In the genomic region with DNA sequence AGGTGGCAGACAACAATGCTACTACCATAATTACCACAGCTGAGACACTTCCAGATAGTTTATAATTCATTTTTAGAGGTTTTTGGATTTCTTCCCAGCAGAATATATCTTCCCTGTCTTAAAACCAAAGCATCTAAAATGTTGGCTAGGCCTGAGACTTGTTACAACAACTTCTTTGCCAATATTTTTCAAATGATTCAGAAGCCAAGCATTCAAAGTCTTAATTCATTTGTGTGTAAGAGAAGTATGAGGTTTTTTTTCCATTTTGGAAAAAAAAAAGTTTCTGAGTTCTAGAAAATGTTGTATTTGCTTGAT, we compare ENCODE assay signal across 11 cellular contexts. TPM values are rescaled to one million over a fixed set of nuclear protein-coding genes. Genes with fewer than 3 reads are reported as not detected.
DNase-seq lines count a peak whose midpoint lies in the region; ATAC-seq and TF ChIP-seq lines count a peak whose summit lies in the region.
"Had no signal": no experiment of that assay in that cellular context is flagged by ENCODE, and none has a peak within 500 bp of the region (broad histone marks: within the 10 kb centered on the region; RNA-seq: fewer than 3 reads in every experiment).

No MANE protein-coding gene starts in this region.

- H3K4me3 ChIP-seq in AG10803 (ENCODE audit: low read length) (no peak overlapping the region), MG63 (no peak overlapping the region)

- no peaks in the 10 kb centered on the region for H3K4me1 Mint-ChIP-seq in activated naive CD8-positive, alpha-beta T cell treated with anti-CD3 and anti-CD28 coated beads, Interleukin-2, amount 50 U/mL, for 24 hours

- no peaks in the 10 kb centered on the region for H3K9me3 Mint-ChIP-seq in activated naive CD8-positive, alpha-beta T cell treated with anti-CD3 and anti-CD28 coated beads, Interleukin-2, amount 50 U/mL, for 24 hours
- H3K9me3 Mint-ChIP-seq: WTC11 had no signal

- H3K36me3 Mint-ChIP-seq in activated naive CD8-positive, alpha-beta T cell treated with anti-CD3 and anti-CD28 coated beads, Interleukin-2, amount 50 U/mL, for 24 hours (ENCODE audit: low read depth) = no peaks in the 10 kb centered on the region

- no peak overlapping the region for H3K4me3 Mint-ChIP-seq in activated naive CD8-positive, alpha-beta T cell treated with anti-CD3 and anti-CD28 coated beads, Interleukin-2, amount 50 U/mL, for 24 hours
- H3K4me3 Mint-ChIP-seq: WTC11 had no signal

- DNase-seq in AG10803 (ENCODE audit: low read depth) (peak; percentile 88), amniotic epithelial cell (ENCODE audit: low read depth) (peak; percentile 91), fibroblast of the conjunctiva (ENCODE audit: low read depth) (peak; percentile 71), renal cortical epithelial cell (ENCODE audit: low read depth) (peak; percentile 90), MG63 (no peak), GF-D8 (lab: John Stamatoyannopoulos, UW) (no peak)
- no peak for DNase-seq in activated naive CD8-positive, alpha-beta T cell treated with anti-CD3 and anti-CD28 coated beads, Interleukin-2, amount 50 U/mL, for 24 hours
- DNase-seq: NCI-H524, SHP77 had no signal

- no peaks in the 10 kb centered on the region for H3K27me3 Mint-ChIP-seq in activated naive CD8-positive, alpha-beta T cell treated with anti-CD3 and anti-CD28 coated beads, Interleukin-2, amount 50 U/mL, for 24 hours

- no peaks in the 10 kb centered on the region for H3K27me3 ChIP-seq in MG63

- H3K27ac Mint-ChIP-seq in activated naive CD8-positive, alpha-beta T cell treated with anti-CD3 and anti-CD28 coated beads, Interleukin-2, amount 50 U/mL, for 24 hours = no peak overlapping the region
- H3K27ac Mint-ChIP-seq: WTC11 had no signal

- H3K9me3 ChIP-seq in MG63 = no peaks in the 10 kb centered on the region

- TF ChIP-seq CTCF in AG10803 (conservative IDR thresholded peaks at IDR 0.05; ENCODE audit: low read length) = no peak

- no peaks in the 10 kb centered on the region for H3K36me3 ChIP-seq in MG63

- ATAC-seq in activated naive CD8-positive, alpha-beta T cell treated with anti-CD3 and anti-CD28 coated beads, Interleukin-2, amount 50 U/mL, for 24 hours = no peak
- ATAC-seq in HG02885 (IDR thresholded peaks at IDR 0.05; ENCODE audit: poor library complexity, unreplicated experiment) = no peak
- ATAC-seq: WTC11 had no signal

RNA-seq across cellular contexts. Expression of gene LAMA1, which starts 32.9 kb away (rescaled TPM):
- 2.3 and 4.3 TPM in 2 replicates for total RNA-seq in renal cortical epithelial cell
- 1.1 and 1.6 TPM in 2 replicates for total RNA-seq in MG63 (2014; rRNA removed; shearing (Covaris generic); ENCODE audit: low replicate concordance)

Comparison
In these comparisons a context has a peak if more than half of its experiments do, and no peak if none do; other contexts are left out.
1. DNase-seq: peak in AG10803 (single experiment), amniotic epithelial cell (single experiment), fibroblast of the conjunctiva (single experiment) and renal cortical epithelial cell (single experiment); none in MG63 (single experiment), activated naive CD8-positive, alpha-beta T cell treated with anti-CD3 and anti-CD28 coated beads, Interleukin-2, amount 50 U/mL, for 24 hours (single experiment) and GF-D8 (single experiment).